In the genomic region with DNA sequence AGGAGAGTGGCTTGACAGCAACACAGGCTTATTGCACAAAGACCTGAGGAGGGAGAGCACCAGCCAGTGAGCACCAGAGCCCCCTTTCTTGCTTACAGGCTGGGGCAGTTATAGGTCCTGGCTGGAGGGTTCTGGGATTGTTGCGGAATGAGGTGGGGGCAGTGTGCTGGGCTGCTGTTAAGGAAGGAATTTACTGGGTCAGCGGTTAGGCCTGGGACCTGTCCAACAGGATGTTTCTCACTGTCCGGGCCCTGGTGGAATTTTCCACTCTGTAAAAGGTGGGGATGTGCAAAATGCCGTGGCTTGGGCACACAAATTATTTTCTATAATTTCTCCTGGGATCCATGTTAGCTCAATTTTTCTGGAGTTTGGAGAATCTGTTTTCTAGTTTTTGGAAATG, we compare ENCODE assay signal across 1 cellular context.
TF ChIP-seq lines count a peak whose summit lies in the region.

No MANE protein-coding gene starts in this region.

TF ChIP-seq in HepG2, 621 proteins besides CTCF, POLR2A, EP300 and RAD21 (continued from another document):
- no peak for TF ChIP-seq ZNF513 (CRISPR knock-in tag; conservative IDR thresholded peaks at IDR 0.05)
